9 cellular contexts compared by ENCODE assay signal in genomic region chr1:155504207-155504606, GRCh38. TPM values are rescaled to one million over a fixed set of nuclear protein-coding genes. Genes with fewer than 3 reads are reported as not detected.
DNase-seq lines count a peak whose midpoint lies in the region; ATAC-seq and TF ChIP-seq lines count a peak whose summit lies in the region.
"Had no signal": no experiment of that assay in that cellular context is flagged by ENCODE, and none has a peak within 500 bp of the region (broad histone marks: within the 10 kb centered on the region; RNA-seq: fewer than 3 reads in every experiment).

No MANE protein-coding gene starts in this region.

- peak; percentile 48 for TF ChIP-seq CTCF in GM13977 (IDR thresholded peaks at IDR 0.05; ENCODE audit: extremely low read depth, insufficient read depth, missing control alignments)
- peak; percentile 66 for TF ChIP-seq CTCF in foreskin keratinocyte (conservative IDR thresholded peaks at IDR 0.05)

- in situ Hi-C loops in GM13977 (cut with MboI; ENCODE audit: low pct_unique_long_range_greater_than_20kb, low sequenced_read_pairs, unreplicated experiment) = loop anchor here (10.0 kb wide), 1 partner anchor 169 kb away; no protein-coding TSS in a partner anchor

- H3K4me1 ChIP-seq in foreskin keratinocyte = no peaks in the 10 kb centered on the region

- no peaks in the 10 kb centered on the region for H3K27me3 ChIP-seq in foreskin keratinocyte

- H3K27ac ChIP-seq in foreskin keratinocyte = no peak overlapping the region

- DNase-seq in AG08395 (ENCODE audit: low spot score) = peak; percentile 22
- DNase-seq in GM13977 (ENCODE audit: low spot score) = peak; percentile 47
- peak; percentile 14 for DNase-seq in RPMI7951 (ENCODE audit: low read depth)
- peak in 1 of 2 donors; percentile 18 for DNase-seq in foreskin keratinocyte
- peak; percentile 66 for DNase-seq in superior temporal gyrus (ENCODE audit: extremely low spot score)
- no peak for DNase-seq in stimulated activated CD4-positive, alpha-beta T cell treated with anti-CD3 and anti-CD28 coated beads, Interleukin-15, amount 100 ng/mL, for 24 hours
- DNase-seq in activated T-cell treated with anti-CD3 and anti-CD28 coated beads, Interleukin-2, amount 50 U/mL, for 24 hours = no peak

- H3K36me3 Mint-ChIP-seq in activated T-cell treated with anti-CD3 and anti-CD28 coated beads, Interleukin-2, amount 50 U/mL, for 24 hours (ENCODE audit: low read depth) = peaks cover 21% of the 10 kb centered on the region

- no peaks in the 10 kb centered on the region for H3K9me3 Mint-ChIP-seq in activated T-cell treated with anti-CD3 and anti-CD28 coated beads, Interleukin-2, amount 50 U/mL, for 24 hours
- H3K9me3 Mint-ChIP-seq: activated naive CD4-positive, alpha-beta T cell treated with anti-CD3 and anti-CD28 coated beads, Interleukin-2, amount 50 U/mL, for 24 hours had no signal

- ATAC-seq in foreskin keratinocyte (peak; percentile 41), GM21423 (IDR thresholded peaks at IDR 0.05; ENCODE audit: unreplicated experiment) (no peak)

- H3K4me1 Mint-ChIP-seq in activated T-cell treated with anti-CD3 and anti-CD28 coated beads, Interleukin-2, amount 50 U/mL, for 24 hours (ENCODE audit: low read depth) = peaks cover 56% of the 10 kb centered on the region

- no peak overlapping the region for H3K4me3 Mint-ChIP-seq in activated T-cell treated with anti-CD3 and anti-CD28 coated beads, Interleukin-2, amount 50 U/mL, for 24 hours
- H3K4me3 Mint-ChIP-seq: activated naive CD4-positive, alpha-beta T cell treated with anti-CD3 and anti-CD28 coated beads, Interleukin-2, amount 50 U/mL, for 24 hours had no signal

- no peaks in the 10 kb centered on the region for H3K27me3 Mint-ChIP-seq in activated T-cell treated with anti-CD3 and anti-CD28 coated beads, Interleukin-2, amount 50 U/mL, for 24 hours
- H3K27me3 Mint-ChIP-seq: activated naive CD4-positive, alpha-beta T cell treated with anti-CD3 and anti-CD28 coated beads, Interleukin-2, amount 50 U/mL, for 24 hours had no signal

- no peak overlapping the region for H3K27ac Mint-ChIP-seq in activated T-cell treated with anti-CD3 and anti-CD28 coated beads, Interleukin-2, amount 50 U/mL, for 24 hours
- H3K27ac Mint-ChIP-seq: activated naive CD4-positive, alpha-beta T cell treated with anti-CD3 and anti-CD28 coated beads, Interleukin-2, amount 50 U/mL, for 24 hours had no signal

RNA-seq across cellular contexts. Expression of gene ASH1L, which starts 58.4 kb away (rescaled TPM):
- total RNA-seq in RPMI7951 (2014; rRNA removed; shearing (Covaris generic)) = 14.0 and 19.8 TPM in 2 replicates
- 15.7 and 15.8 TPM in 2 replicates for total RNA-seq in foreskin keratinocyte
- polyA plus RNA-seq in foreskin keratinocyte = 1.00 and 1.2 TPM in 2 replicates

Comparison
In these comparisons a context has a peak if more than half of its experiments do, and no peak if none do; other contexts are left out.
1. DNase-seq: peak in AG08395 (single experiment), GM13977 (single experiment), RPMI7951 (single experiment) and superior temporal gyrus (single experiment); none in stimulated activated CD4-positive, alpha-beta T cell treated with anti-CD3 and anti-CD28 coated beads, Interleukin-15, amount 100 ng/mL, for 24 hours (single experiment) and activated T-cell treated with anti-CD3 and anti-CD28 coated beads, Interleukin-2, amount 50 U/mL, for 24 hours (single experiment).